ENCODE assay signal across 1 cellular context in the genomic region with DNA sequence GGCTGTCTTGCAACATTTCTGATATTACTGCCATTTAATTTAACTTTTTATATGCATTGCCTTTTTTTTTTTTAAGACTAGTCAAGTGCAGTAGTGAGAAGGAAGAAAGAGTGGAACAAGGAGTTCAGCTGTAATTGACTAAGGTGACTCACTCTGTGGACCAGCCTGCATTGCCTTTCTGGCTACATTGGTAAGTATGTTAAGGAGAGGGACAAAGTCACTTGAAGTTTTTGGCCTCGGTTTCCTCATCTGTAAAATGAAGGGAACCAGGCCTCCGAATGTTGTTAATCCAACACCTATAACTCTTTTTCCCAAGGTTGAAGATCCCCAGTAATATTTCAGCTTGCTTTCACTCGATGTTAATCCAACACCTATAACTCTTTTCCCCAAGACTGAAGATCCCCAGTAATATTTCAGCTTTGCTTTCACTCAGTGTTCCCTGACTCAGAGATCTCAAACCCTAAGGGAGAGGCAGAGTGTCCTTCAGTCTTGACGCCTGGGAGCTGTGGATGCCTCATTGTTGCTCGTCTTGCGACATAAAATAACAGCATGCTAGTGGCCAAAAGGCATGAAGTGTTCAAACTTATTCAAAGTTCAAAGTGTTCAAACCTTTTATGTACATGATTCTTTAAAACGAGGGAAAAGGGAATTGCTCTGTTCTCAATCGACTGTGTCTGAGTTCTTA.
A peak's percentile ranks its signal among the peaks of the same experiment; 100 is the strongest.
TF ChIP-seq lines count a peak whose summit lies in the region.

No MANE protein-coding gene starts in this region.

TF ChIP-seq in HepG2, 621 proteins besides CTCF, POLR2A, EP300 and RAD21 (continued from another document and continues in another):
- no peak for TF ChIP-seq ATF6 (CRISPR knock-in tag; conservative IDR thresholded peaks at IDR 0.05)
- TF ChIP-seq SOX6 (IDR thresholded peaks at IDR 0.05), result no peak
- TF ChIP-seq SOX6 (CRISPR knock-in tag; IDR thresholded peaks at IDR 0.05), result peak; percentile 88
- TF ChIP-seq, protein P1, sequence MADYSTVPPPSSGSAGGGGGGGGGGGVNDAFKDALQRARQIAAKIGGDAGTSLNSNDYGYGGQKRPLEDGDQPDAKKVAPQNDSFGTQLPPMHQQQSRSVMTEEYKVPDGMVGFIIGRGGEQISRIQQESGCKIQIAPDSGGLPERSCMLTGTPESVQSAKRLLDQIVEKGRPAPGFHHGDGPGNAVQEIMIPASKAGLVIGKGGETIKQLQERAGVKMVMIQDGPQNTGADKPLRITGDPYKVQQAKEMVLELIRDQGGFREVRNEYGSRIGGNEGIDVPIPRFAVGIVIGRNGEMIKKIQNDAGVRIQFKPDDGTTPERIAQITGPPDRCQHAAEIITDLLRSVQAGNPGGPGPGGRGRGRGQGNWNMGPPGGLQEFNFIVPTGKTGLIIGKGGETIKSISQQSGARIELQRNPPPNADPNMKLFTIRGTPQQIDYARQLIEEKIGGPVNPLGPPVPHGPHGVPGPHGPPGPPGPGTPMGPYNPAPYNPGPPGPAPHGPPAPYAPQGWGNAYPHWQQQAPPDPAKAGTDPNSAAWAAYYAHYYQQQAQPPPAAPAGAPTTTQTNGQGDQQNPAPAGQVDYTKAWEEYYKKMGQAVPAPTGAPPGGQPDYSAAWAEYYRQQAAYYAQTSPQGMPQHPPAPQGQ (CRISPR knock-in tag; IDR thresholded peaks at IDR 0.05; ENCODE audit: borderline replicate concordance), result no peak
- TF ChIP-seq IKZF5 (CRISPR knock-in tag; IDR thresholded peaks at IDR 0.05), result peak; percentile 44; the same call in 1 of the 2 replicates
- no peak for TF ChIP-seq HNRNPL (IDR thresholded peaks at IDR 0.05; ENCODE audit: low read depth, low read length)
- no peak for TF ChIP-seq WIZ (CRISPR knock-in tag; IDR thresholded peaks at IDR 0.05)
- no peak for TF ChIP-seq ZNF33A (CRISPR knock-in tag; IDR thresholded peaks at IDR 0.05; ENCODE audit: borderline replicate concordance)
- TF ChIP-seq EED (CRISPR knock-in tag; IDR thresholded peaks at IDR 0.05), result no peak
- 0 out of 2 replicates have a peak, but pooled peaks have one; percentile 16 for TF ChIP-seq ZSCAN22 (CRISPR knock-in tag; IDR thresholded peaks at IDR 0.05)
- TF ChIP-seq MXD3 (CRISPR knock-in tag; IDR thresholded peaks at IDR 0.05), result no peak
- TF ChIP-seq ZFP41 (CRISPR knock-in tag; IDR thresholded peaks at IDR 0.05; ENCODE audit: borderline replicate concordance), result no peak
- no peak for TF ChIP-seq MAFG (CRISPR knock-in tag; IDR thresholded peaks at IDR 0.05)
- TF ChIP-seq KLF6 (CRISPR knock-in tag; IDR thresholded peaks at IDR 0.05), result peak; percentile 61; the same call in 1 of the 2 replicates
- no peak for TF ChIP-seq RARA (CRISPR knock-in tag; IDR thresholded peaks at IDR 0.05)
- TF ChIP-seq SNRNP70 (IDR thresholded peaks at IDR 0.05; ENCODE audit: low read depth, low read length), result no peak
- TF ChIP-seq, protein P2, sequence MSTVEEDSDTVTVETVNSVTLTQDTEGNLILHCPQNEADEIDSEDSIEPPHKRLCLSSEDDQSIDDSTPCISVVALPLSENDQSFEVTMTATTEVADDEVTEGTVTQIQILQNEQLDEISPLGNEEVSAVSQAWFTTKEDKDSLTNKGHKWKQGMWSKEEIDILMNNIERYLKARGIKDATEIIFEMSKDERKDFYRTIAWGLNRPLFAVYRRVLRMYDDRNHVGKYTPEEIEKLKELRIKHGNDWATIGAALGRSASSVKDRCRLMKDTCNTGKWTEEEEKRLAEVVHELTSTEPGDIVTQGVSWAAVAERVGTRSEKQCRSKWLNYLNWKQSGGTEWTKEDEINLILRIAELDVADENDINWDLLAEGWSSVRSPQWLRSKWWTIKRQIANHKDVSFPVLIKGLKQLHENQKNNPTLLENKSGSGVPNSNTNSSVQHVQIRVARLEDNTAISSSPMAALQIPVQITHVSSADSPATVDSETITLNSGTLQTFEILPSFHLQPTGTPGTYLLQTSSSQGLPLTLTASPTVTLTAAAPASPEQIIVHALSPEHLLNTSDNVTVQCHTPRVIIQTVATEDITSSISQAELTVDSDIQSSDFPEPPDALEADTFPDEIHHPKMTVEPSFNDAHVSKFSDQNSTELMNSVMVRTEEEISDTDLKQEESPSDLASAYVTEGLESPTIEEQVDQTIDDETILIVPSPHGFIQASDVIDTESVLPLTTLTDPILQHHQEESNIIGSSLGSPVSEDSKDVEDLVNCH (CRISPR knock-in tag; IDR thresholded peaks at IDR 0.05), result no peak
- TF ChIP-seq, protein P3, sequence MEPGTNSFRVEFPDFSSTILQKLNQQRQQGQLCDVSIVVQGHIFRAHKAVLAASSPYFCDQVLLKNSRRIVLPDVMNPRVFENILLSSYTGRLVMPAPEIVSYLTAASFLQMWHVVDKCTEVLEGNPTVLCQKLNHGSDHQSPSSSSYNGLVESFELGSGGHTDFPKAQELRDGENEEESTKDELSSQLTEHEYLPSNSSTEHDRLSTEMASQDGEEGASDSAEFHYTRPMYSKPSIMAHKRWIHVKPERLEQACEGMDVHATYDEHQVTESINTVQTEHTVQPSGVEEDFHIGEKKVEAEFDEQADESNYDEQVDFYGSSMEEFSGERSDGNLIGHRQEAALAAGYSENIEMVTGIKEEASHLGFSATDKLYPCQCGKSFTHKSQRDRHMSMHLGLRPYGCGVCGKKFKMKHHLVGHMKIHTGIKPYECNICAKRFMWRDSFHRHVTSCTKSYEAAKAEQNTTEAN (CRISPR knock-in tag; conservative IDR thresholded peaks at IDR 0.05), result peak; percentile 89
- TF ChIP-seq HOXD1 (CRISPR knock-in tag; IDR thresholded peaks at IDR 0.05), result no peak
- no peak for TF ChIP-seq REXO4 (CRISPR knock-in tag; IDR thresholded peaks at IDR 0.05; ENCODE audit: borderline replicate concordance)
- TF ChIP-seq HDAC6 (IDR thresholded peaks at IDR 0.05; ENCODE audit: low read depth, low read length), result no peak
- no peak for TF ChIP-seq GTF3A (CRISPR knock-in tag; conservative IDR thresholded peaks at IDR 0.05)
- 0 out of 2 replicates have a peak, but pooled peaks have one; percentile 52 for TF ChIP-seq ZMAT3 (CRISPR knock-in tag; conservative IDR thresholded peaks at IDR 0.05)
- TF ChIP-seq ZMAT5 (CRISPR knock-in tag; IDR thresholded peaks at IDR 0.05; ENCODE audit: borderline replicate concordance, low read depth), result no peak
- TF ChIP-seq ZNF124 (CRISPR knock-in tag; IDR thresholded peaks at IDR 0.05), result 0 out of 2 replicates have a peak, but pooled peaks have one; percentile 40
- TF ChIP-seq NFIB (CRISPR knock-in tag; IDR thresholded peaks at IDR 0.05; ENCODE audit: borderline replicate concordance), result no peak
- TF ChIP-seq PRDM10 (CRISPR knock-in tag; IDR thresholded peaks at IDR 0.05; ENCODE audit: low read depth), result no peak
- TF ChIP-seq ERF (CRISPR knock-in tag; IDR thresholded peaks at IDR 0.05), result peak; percentile 50; the same call in 1 of the 2 replicates
- TF ChIP-seq ZNF879 (CRISPR knock-in tag; IDR thresholded peaks at IDR 0.05), result no peak
- TF ChIP-seq SIX4 (CRISPR knock-in tag; IDR thresholded peaks at IDR 0.05), result no peak
- TF ChIP-seq MED1 (CRISPR knock-in tag; IDR thresholded peaks at IDR 0.05), result peak; percentile 76
- TF ChIP-seq HOXA3 (CRISPR knock-in tag; IDR thresholded peaks at IDR 0.05), result peak; percentile 66
- TF ChIP-seq IKZF4 (CRISPR knock-in tag; IDR thresholded peaks at IDR 0.05; ENCODE audit: borderline replicate concordance, low read depth, not compliant biosample characterization), result no peak
- TF ChIP-seq CEBPB (IDR thresholded peaks at IDR 0.05; ENCODE audit: borderline replicate concordance, low read depth, low read length), result peak; percentile 86
- no peak; the same call in 1 of the 2 replicates for TF ChIP-seq ATF2 (CRISPR knock-in tag; IDR thresholded peaks at IDR 0.05)
- no peak for TF ChIP-seq CBX2 (IDR thresholded peaks at IDR 0.05; ENCODE audit: low read depth, low read length)
- no peak for TF ChIP-seq CBX2 (CRISPR knock-in tag; IDR thresholded peaks at IDR 0.05; ENCODE audit: low read depth)
- no peak for TF ChIP-seq NAIF1 (CRISPR knock-in tag; IDR thresholded peaks at IDR 0.05; ENCODE audit: borderline replicate concordance)
- TF ChIP-seq ZBTB25 (CRISPR knock-in tag; IDR thresholded peaks at IDR 0.05), result no peak
- TF ChIP-seq FOXC1 (CRISPR knock-in tag; IDR thresholded peaks at IDR 0.05; ENCODE audit: borderline replicate concordance), result peak; percentile 69; the same call in 1 of the 2 replicates
